In genomic region chr17:20896153-20896649, GRCh38 we compare ENCODE assay signal across 9 cellular contexts.
A peak's percentile ranks its signal among the peaks of the same experiment; 100 is the strongest.
DNase-seq lines count a peak whose midpoint lies in the region; ATAC-seq and TF ChIP-seq lines count a peak whose summit lies in the region.
"Had no signal": no experiment of that assay in that cellular context is flagged by ENCODE, and none has a peak within 500 bp of the region (broad histone marks: within the 10 kb centered on the region; RNA-seq: fewer than 3 reads in every experiment).

No MANE protein-coding gene starts in this region.

- H3K4me1 ChIP-seq in GM23248 (ENCODE audit: insufficient read depth), result no peaks in the 10 kb centered on the region
- H3K4me1 ChIP-seq in esophagus squamous epithelium, result no peaks in the 10 kb centered on the region
- H3K4me1 ChIP-seq: right lobe of liver had no signal

- no peak overlapping the region for H3K4me3 ChIP-seq in GM23248
- peak overlapping the region in 1 of 4 donors; percentile 30 for H3K4me3 ChIP-seq in esophagus squamous epithelium
- H3K4me3 ChIP-seq: right lobe of liver had no signal

- TF ChIP-seq POLR2A in esophagus squamous epithelium (IDR thresholded peaks at IDR 0.05), result no peak

- intact Hi-C loops in head of caudate nucleus (cut with DNase I), result no loop called here
- intact Hi-C loops in esophagus squamous epithelium (cut with DNase I), result no loop called here

- WGBS in GM23248 (ENCODE audit: low coverage in 1 of 2, low lambda C conversion rate in 2 of 2, missing lambda C conversion rate in 2 of 2), 2 experiments, result 36 to 47% methylated on average over 23 to 25 of the region's 30 CpGs
- WGBS in esophagus squamous epithelium, 2 donors, result 39 to 51% methylated on average over 8 to 23 of the region's 30 CpGs

- H3K79me2 ChIP-seq in GM23248 (ENCODE audit: insufficient read depth), result no peaks in the 10 kb centered on the region

- in situ Hi-C loops in GM23248 (cut with MboI), result no loop called here

- DNase-seq in GM23248 (peak; percentile 7), head of caudate nucleus (peak in 36 of 42 donors; percentile 10 to 83 (median 56)), NCI-H1436 (lab: John Stamatoyannopoulos, UW) (no peak), esophagus squamous epithelium (lab: John Stamatoyannopoulos, UW) (no peak)
- peak; percentile 42 for DNase-seq in activated T-cell treated with anti-CD3 and anti-CD28 coated beads, Interleukin-2, amount 50 U/mL, for 1 hour
- DNase-seq in stimulated activated CD4-positive, alpha-beta T cell treated with anti-CD3 and anti-CD28 coated beads, Interleukin-2, amount 100 ng/mL, for 24 hours, result peak; percentile 27 to 50
- DNase-seq: right lobe of liver had no signal

- no peak overlapping the region for H2AFZ ChIP-seq in GM23248

- H3K36me3 ChIP-seq in GM23248 (ENCODE audit: low read depth), result no peaks in the 10 kb centered on the region
- H3K36me3 ChIP-seq in esophagus squamous epithelium, result no peaks in the 10 kb centered on the region
- H3K36me3 ChIP-seq: right lobe of liver had no signal

- H3K9me3 ChIP-seq in GM23248 (ENCODE audit: low read depth), result no peaks in the 10 kb centered on the region
- H3K9me3 ChIP-seq in esophagus squamous epithelium, result no peaks in the 10 kb centered on the region
- H3K9me3 ChIP-seq: right lobe of liver had no signal

- H4K20me1 ChIP-seq in GM23248 (ENCODE audit: insufficient read depth), result no peaks in the 10 kb centered on the region

- H3K27ac ChIP-seq in GM23248 (no peak overlapping the region), esophagus squamous epithelium (no peak overlapping the region)
- H3K27ac ChIP-seq: right lobe of liver had no signal

- peak in 1 of 6 experiments; percentile 20 for TF ChIP-seq CTCF in esophagus squamous epithelium (IDR thresholded peaks at IDR 0.05)

- H3K9ac ChIP-seq in GM23248, result no peak overlapping the region

- H3K27me3 ChIP-seq in GM23248 (replicated peaks; ENCODE audit: insufficient read depth), result no peaks in the 10 kb centered on the region
- no peaks in the 10 kb centered on the region for H3K27me3 ChIP-seq in esophagus squamous epithelium
- H3K27me3 ChIP-seq: right lobe of liver had no signal

- no peak overlapping the region for H3K4me2 ChIP-seq in GM23248 (ENCODE audit: unreplicated experiment)

- ATAC-seq in HG02840 (IDR thresholded peaks at IDR 0.05; ENCODE audit: low FRiP score, unreplicated experiment) (no peak), HG03135 (IDR thresholded peaks at IDR 0.05; ENCODE audit: unreplicated experiment) (no peak)

- no peaks in the 10 kb centered on the region for H3F3A ChIP-seq in GM23248 (ENCODE audit: insufficient read depth)

- no peaks in the 10 kb centered on the region for H3K9me2 ChIP-seq in GM23248 (ENCODE audit: insufficient read depth)

Comparison
In these comparisons a context has a peak if more than half of its experiments do, and no peak if none do; other contexts are left out.
1. DNase-seq: peak in GM23248 (single experiment), activated T-cell treated with anti-CD3 and anti-CD28 coated beads, Interleukin-2, amount 50 U/mL, for 1 hour (single experiment), head of caudate nucleus (36 of 42) and stimulated activated CD4-positive, alpha-beta T cell treated with anti-CD3 and anti-CD28 coated beads, Interleukin-2, amount 100 ng/mL, for 24 hours (2 of 2); none in NCI-H1436 (single experiment) and esophagus squamous epithelium (single experiment).